14 cellular contexts compared by ENCODE assay signal in the genomic region with DNA sequence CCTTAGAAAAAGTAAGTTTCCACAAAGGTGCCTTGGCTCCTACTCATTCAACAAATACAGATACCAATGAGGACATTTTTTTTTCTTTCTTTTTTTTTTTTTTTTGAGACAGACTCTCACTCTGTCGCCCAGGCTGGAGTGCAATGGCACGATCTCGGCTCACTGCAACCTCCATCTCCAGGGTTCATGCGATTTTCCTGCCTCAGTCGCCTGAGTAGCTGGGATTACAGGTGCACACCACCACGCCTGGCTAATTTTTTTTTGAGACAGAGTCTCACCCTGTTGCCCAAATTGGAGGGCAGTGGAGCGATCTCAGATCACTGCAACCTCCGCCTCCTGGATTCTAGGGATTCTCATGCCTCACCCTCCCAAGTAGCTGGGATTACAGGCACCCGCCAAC. TPM values are rescaled to one million over a fixed set of nuclear protein-coding genes. Genes with fewer than 3 reads are reported as not detected.
"Had no signal": no experiment of that assay in that cellular context is flagged by ENCODE, and none has a peak within 500 bp of the region (broad histone marks: within the 10 kb centered on the region; RNA-seq: fewer than 3 reads in every experiment).

No MANE protein-coding gene starts in this region.

RNA-seq across cellular contexts. Expression of a gene that starts 20.0 kb away (rescaled TPM):
- total RNA-seq: left colon, liver, lung, mesothelial cell of epicardium, mononuclear cell, natural killer cell, osteocyte, right atrium auricular region, skeletal muscle tissue, smooth muscle cell, suprapubic skin, thoracic aorta, urinary bladder, vagina had no signal
